In genomic region chr4:128220286-128221235, GRCh38 we compare ENCODE assay signal across 9 cellular contexts.
A peak's percentile ranks its signal among the peaks of the same experiment; 100 is the strongest.
DNase-seq lines count a peak whose midpoint lies in the region; ATAC-seq, FAIRE-seq and TF ChIP-seq lines count a peak whose summit lies in the region.
"Had no signal": no experiment of that assay in that cellular context is flagged by ENCODE, and none has a peak within 500 bp of the region (broad histone marks: within the 10 kb centered on the region; RNA-seq: fewer than 3 reads in every experiment).

No MANE protein-coding gene starts in this region.

- ATAC-seq in GM18873 (IDR thresholded peaks at IDR 0.05; ENCODE audit: low FRiP score, unreplicated experiment) (peak; percentile 60), left colon (no peak)

- FAIRE-seq in HTR-8/SVneo (lab: Jason Lieb, UNC): peak; percentile 46

- intact Hi-C loops in left colon (cut with DNase I, micrococcal nuclease): no loop called here

- CTCF ChIA-PET in BJ (lab: Yijun Ruan, JAX): no interaction called here

- no peak overlapping the region for H3K4me3 ChIP-seq in BJ (ENCODE audit: low read depth, low read length)

- POLR2A ChIA-PET in BJ (lab: Charles Lee): no interaction called here

- no peak overlapping the region for H3K27ac ChIP-seq in VCaP
- H3K27ac ChIP-seq: HL-60 had no signal

- no peaks in the 10 kb centered on the region for H3K27me3 ChIP-seq in BJ (ENCODE audit: control insufficient read depth, insufficient read depth, low read length)

- H3K36me3 ChIP-seq in BJ (ENCODE audit: control insufficient read depth, insufficient read depth, low read length): no peaks in the 10 kb centered on the region

- TF ChIP-seq CTCF in BJ (IDR thresholded peaks at IDR 0.05; ENCODE audit: insufficient read depth, low read depth, low read length) (peak; percentile 29; the same call in 1 of the 2 replicates), VCaP (conservative IDR thresholded peaks at IDR 0.05) (peak; percentile 69)

- DNase-seq in BJ (ENCODE audit: low read depth): no peak
- peak; percentile 55 for DNase-seq in HTR-8/SVneo (ENCODE audit: insufficient read length, low spot score)
- peak; percentile 8 for DNase-seq in left kidney (ENCODE audit: low read depth, low spot score)
- DNase-seq in cerebellar nuclear complex (lab: John Stamatoyannopoulos, UW): no peak
- DNase-seq in left colon: no peak
- DNase-seq in SKM-1 treated with dmso at 0.1 percent for 144 hours (lab: John Stamatoyannopoulos, UW; ENCODE audit: unreplicated experiment): no peak

Comparison
In these comparisons a context has a peak if more than half of its experiments do, and no peak if none do; other contexts are left out.
1. DNase-seq: peak in HTR-8/SVneo (single experiment) and left kidney (single experiment); none in BJ (single experiment), cerebellar nuclear complex (0 of 2), left colon (0 of 2) and SKM-1 treated with dmso at 0.1 percent for 144 hours (single experiment).